In the genomic region with DNA sequence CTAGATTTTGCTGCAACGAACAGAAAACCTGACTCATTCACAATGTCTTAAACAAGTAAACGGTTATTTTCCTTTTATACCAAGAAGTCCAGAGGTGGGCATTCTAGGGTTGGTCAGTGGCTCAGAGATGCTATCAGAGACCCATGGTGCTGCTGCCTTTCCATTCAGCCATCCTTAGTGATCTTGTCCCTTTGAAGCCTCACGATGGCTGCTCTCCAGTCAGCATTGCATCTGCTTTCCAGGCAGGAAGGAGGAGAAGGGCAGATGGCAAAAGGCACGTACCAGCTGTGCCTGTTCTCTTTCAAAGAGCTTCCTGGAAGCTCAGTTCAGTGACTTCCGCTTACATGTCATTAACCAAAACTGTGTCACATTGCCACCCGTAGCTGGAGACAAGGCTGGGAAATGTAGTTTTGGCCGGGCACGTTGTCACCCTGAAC, we compare ENCODE assay signal across 8 cellular contexts. TPM values are rescaled to one million over a fixed set of nuclear protein-coding genes. Genes with fewer than 3 reads are reported as not detected.
A peak's percentile ranks its signal among the peaks of the same experiment; 100 is the strongest.
DNase-seq lines count a peak whose midpoint lies in the region; ATAC-seq, FAIRE-seq and TF ChIP-seq lines count a peak whose summit lies in the region.

No MANE protein-coding gene starts in this region.

- peak; percentile 60 for FAIRE-seq in H1 (lab: Jason Lieb, UNC)

- TF ChIP-seq CTCF in DND-41 (IDR thresholded peaks at IDR 0.05; ENCODE audit: borderline replicate concordance, extremely low read depth, low read length, poor library complexity, severe bottlenecking) (no peak), H1 (IDR thresholded peaks at IDR 0.05; ENCODE audit: control extremely low read depth in 1 of 3, insufficient read depth in 1 of 3, low read depth in 1 of 3, low read length in 3 of 3) (no peak)

- no peak overlapping the region for H3K4ac ChIP-seq in H1 (replicated peaks; ENCODE audit: insufficient read length, low read depth, low read length)

- H4K91ac ChIP-seq in H1 (replicated peaks; ENCODE audit: insufficient read length, low read length): no peak overlapping the region

- no peaks in the 10 kb centered on the region for H3K27me3 ChIP-seq in DND-41 (ENCODE audit: insufficient read depth, low read length, poor library complexity)
- H3K27me3 ChIP-seq in H1 (replicated peaks in 1 of 4; ENCODE audit: control insufficient read depth in 3 of 4, extremely low read depth in 1 of 4, insufficient read depth in 3 of 4, low read length in 3 of 4): no peaks in the 10 kb centered on the region

- peak overlapping the region; percentile 69 for H2AFZ ChIP-seq in DND-41 (ENCODE audit: low read depth, low read length)
- H2AFZ ChIP-seq in H1 (ENCODE audit: low read length): no peak overlapping the region

- DNase-seq in DND-41 (peak; percentile 75), H1 (ENCODE audit: low read depth in 1 of 2, low spot score in 2 of 2) (no peak), retina (peak; percentile 52), AG08396 (ENCODE audit: low spot score) (no peak), cortex of kidney (lab: John Stamatoyannopoulos, UW) (no peak)
- DNase-seq in activated CD4-positive, alpha-beta T cell treated with anti-CD3 and anti-CD28 coated beads for 1 hour: peak; percentile 15

- CTCF ChIA-PET in H1 (lab: Charles Lee; ENCODE audit: partially characterized antibody): interaction anchor here (0.8 kb wide), 1 partner anchor 25 kb away, joined by 3 read pairs; no protein-coding TSS in a partner anchor

- ATAC-seq in DND-41 (ENCODE audit: insufficient read depth, low read depth) (peak; percentile 99), GM21390 (IDR thresholded peaks at IDR 0.05; ENCODE audit: unreplicated experiment) (peak; percentile 88)

- H2AK5ac ChIP-seq in H1 (ENCODE audit: low read depth, low read length): peak overlapping the region; percentile 84; the same call in 1 of the 2 replicates

- H3K9ac ChIP-seq in DND-41 (ENCODE audit: low read depth, low read length): peak overlapping the region; percentile 42
- no peak overlapping the region for H3K9ac ChIP-seq in H1 (replicated peaks in 1 of 4; ENCODE audit: extremely low read depth in 1 of 4, low read depth in 3 of 4, low read length in 3 of 4)

- no peak for TF ChIP-seq RAD21 in H1 (IDR thresholded peaks at IDR 0.05 in 1 of 2, conservative IDR thresholded peaks at IDR 0.05 in 1 of 2; ENCODE audit: low read depth in 2 of 2, low read length in 2 of 2)

- H2BK12ac ChIP-seq in H1 (ENCODE audit: low read depth, low read length): no peak overlapping the region

- H4K8ac ChIP-seq in H1 (ENCODE audit: extremely low read depth, insufficient read depth, low read length): no peak overlapping the region

- no peak overlapping the region for H2BK5ac ChIP-seq in H1 (ENCODE audit: low read depth, low read length)

- H3K4me2 ChIP-seq in DND-41 (ENCODE audit: insufficient read depth, low read length) (peak overlapping the region; percentile 72), H1 (ENCODE audit: insufficient read depth in 1 of 2, low read depth in 2 of 2, low read length in 2 of 2) (no peak overlapping the region)

- no peak for TF ChIP-seq POLR2A in H1 (IDR thresholded peaks at IDR 0.05; ENCODE audit: control extremely low read depth in 1 of 2, low read depth in 2 of 2, low read length in 2 of 2)

- no peak overlapping the region for H4K5ac ChIP-seq in H1 (ENCODE audit: insufficient read length, low read depth, low read length)

- H2BK15ac ChIP-seq in H1 (ENCODE audit: low read length): no peak overlapping the region

- peaks cover 2% of the 10 kb centered on the region; the same call in 1 of the 2 replicates for H4K20me1 ChIP-seq in DND-41 (ENCODE audit: insufficient read depth, low read length)
- H4K20me1 ChIP-seq in H1 (replicated peaks in 1 of 2; ENCODE audit: control insufficient read depth in 1 of 2, insufficient read depth in 2 of 2, low read length in 2 of 2): peaks cover 3 to 10% of the 10 kb centered on the region in 2 experiments

- no peaks in the 10 kb centered on the region for H3K9me3 ChIP-seq in DND-41 (ENCODE audit: insufficient read depth, low read length, severe bottlenecking)
- no peaks in the 10 kb centered on the region for H3K9me3 ChIP-seq in KOPT-K1 (ENCODE audit: insufficient read depth, low read length, poor library complexity, severe bottlenecking)
- H3K9me3 ChIP-seq in H1 (ENCODE audit: insufficient read depth in 2 of 2, low read depth in 1 of 2, low read length in 1 of 2): no peaks in the 10 kb centered on the region

- peak overlapping the region in 1 of 2 experiments; percentile 52; a peak in 2 of 4 replicates for H3K4me3 ChIP-seq in DND-41 (ENCODE audit: low read depth in 1 of 2, low read length in 2 of 2)
- no peak overlapping the region for H3K4me3 ChIP-seq in H1 (ENCODE audit: extremely low read depth in 1 of 4, insufficient read depth in 2 of 4, low read depth in 3 of 4, low read length in 4 of 4)

- H3K14ac ChIP-seq in H1 (ENCODE audit: insufficient read length): no peak overlapping the region

- no peak overlapping the region for H3K18ac ChIP-seq in H1 (ENCODE audit: extremely low read depth, low read length)

- H3K79me1 ChIP-seq in H1 (ENCODE audit: low read depth, low read length): peaks cover 3% of the 10 kb centered on the region; the same call in 1 of the 2 replicates

- POLR2A ChIA-PET in H1 (lab: Charles Lee; ENCODE audit: partially characterized antibody): interaction anchor here (1.3 to 1.6 kb wide), 2 partner anchors 13 to 161 kb away, joined by 3 read pairs; partner anchors contain the start of gene INTS6

- WGBS in H1 (ENCODE audit: extremely low coverage in 1 of 2, insufficient coverage in 1 of 2, insufficient read length in 1 of 2, insufficient replicate concordance in 2 of 2, low coverage in 1 of 2, low lambda C conversion rate in 2 of 2, missing lambda C conversion rate in 1 of 2), 2 experiments: 82% methylated on average over 8 of the region's 8 CpGs; no CpG with 5 or more reads in 1 of the 2 experiments

- H3K79me2 ChIP-seq in DND-41 (ENCODE audit: insufficient read depth, low read length) (no peaks in the 10 kb centered on the region), H1 (ENCODE audit: control insufficient read depth in 1 of 2, insufficient read depth in 2 of 2, low read length in 2 of 2) (peaks cover 0 to 96% of the 10 kb centered on the region in 2 experiments; a peak in 3 of 4 replicates)

- H2BK120ac ChIP-seq in H1 (replicated peaks; ENCODE audit: low read depth, low read length): no peak overlapping the region

- H3K4me1 ChIP-seq in DND-41 (ENCODE audit: insufficient read depth, low read length) (peaks cover 11% of the 10 kb centered on the region), H1 (replicated peaks in 1 of 4; ENCODE audit: control insufficient read depth in 3 of 4, insufficient read depth in 4 of 4, low read length in 3 of 4) (peaks cover 1 to 14% (median 5%) of the 10 kb centered on the region in 4 experiments; a peak in 6 of 7 replicates)

- no peak overlapping the region for H3K23ac ChIP-seq in H1 (ENCODE audit: insufficient read length)

- H3K27ac ChIP-seq in DND-41 (ENCODE audit: low read length): peak overlapping the region; percentile 78
- peak overlapping the region; percentile 51 for H3K27ac ChIP-seq in KOPT-K1 (ENCODE audit: low read depth, low read length, poor library complexity, severe bottlenecking)
- no peak overlapping the region for H3K27ac ChIP-seq in H1 (ENCODE audit: low read depth, low read length)

- no peak overlapping the region for H3K56ac ChIP-seq in H1 (replicated peaks; ENCODE audit: insufficient read length, low read depth, low read length)

- H3K36me3 ChIP-seq in DND-41 (ENCODE audit: insufficient read depth, low read length) (no peaks in the 10 kb centered on the region), KOPT-K1 (ENCODE audit: insufficient read depth, low read length) (no peaks in the 10 kb centered on the region), H1 (ENCODE audit: control insufficient read depth in 2 of 4, insufficient read depth in 4 of 4, low read length in 3 of 4) (no peaks in the 10 kb centered on the region)

- TF ChIP-seq EP300 in H1 (IDR thresholded peaks at IDR 0.05; ENCODE audit: borderline replicate concordance in 1 of 2, low read depth in 2 of 2, low read length in 2 of 2): no peak

- H2BK20ac ChIP-seq in H1 (ENCODE audit: low read length): no peak overlapping the region

- H3K23me2 ChIP-seq in H1 (ENCODE audit: low read depth, low read length): no peaks in the 10 kb centered on the region

TF ChIP-seq in H1, 55 proteins besides CTCF, POLR2A, EP300 and RAD21 (continues in another document):
- TF ChIP-seq CEBPB (IDR thresholded peaks at IDR 0.05; ENCODE audit: low read depth, low read length): no peak
- no peak for TF ChIP-seq ATF3 (IDR thresholded peaks at IDR 0.05; ENCODE audit: insufficient read depth, low read depth, low read length)
- no peak for TF ChIP-seq SIRT6 (IDR thresholded peaks at IDR 0.05; ENCODE audit: low read length)
- TF ChIP-seq CHD2 (IDR thresholded peaks at IDR 0.05; ENCODE audit: low read length): no peak
- TF ChIP-seq KDM5A (IDR thresholded peaks at IDR 0.05; ENCODE audit: low read length): no peak
- no peak for TF ChIP-seq RBBP5 (IDR thresholded peaks at IDR 0.05; ENCODE audit: borderline replicate concordance, low read depth, low read length)
- TF ChIP-seq SUZ12 (IDR thresholded peaks at IDR 0.05; ENCODE audit: low read length): no peak
- TF ChIP-seq NRF1 (IDR thresholded peaks at IDR 0.05; ENCODE audit: low read depth, low read length): no peak

RNA-seq across cellular contexts. Expression of gene WDFY2, which starts 30.1 kb away (rescaled TPM):
- total RNA-seq in H1 (2021; fragmentation: NEBNext Ultra II Directional; extraction: Animal tissue kit (Norgen Biotek cat#: 25700)): 29.0 and 31.1 TPM in 2 replicates
- polyA plus RNA-seq in H1 (2011; rRNA removed): 13.5 and 13.9 TPM in 2 replicates
- polyA plus RNA-seq in H1 (2011; cell fraction: cytosol; rRNA removed): 18.9 TPM
- polyA plus RNA-seq in H1 (2011; cell fraction: nucleus; rRNA removed): 36.9 TPM
- 16.2 to 20.8 TPM (median 18.3 TPM) in 4 replicates for polyA plus RNA-seq in H1 (2012, experiment 1 of 2)
- 5.1 TPM for polyA plus RNA-seq in H1 (2012, experiment 2 of 2)
- polyA plus RNA-seq in H1 (2013, experiment 1 of 2): 15.5 TPM
- polyA plus RNA-seq in H1 (2013, experiment 2 of 2): 14.5 TPM
- polyA minus RNA-seq in H1 (2011; rRNA and poly(A)+ RNA removed): 38.2 and 40.9 TPM in 2 replicates
- 16.6 TPM for polyA minus RNA-seq in H1 (2011; cell fraction: cytosol; rRNA and poly(A)+ RNA removed)
- 60.5 TPM for polyA minus RNA-seq in H1 (2011; cell fraction: nucleus; rRNA and poly(A)+ RNA removed)

Comparison
In these comparisons a context has a peak if more than half of its experiments do, and no peak if none do; other contexts are left out.
1. DNase-seq: peak in DND-41 (single experiment), activated CD4-positive, alpha-beta T cell treated with anti-CD3 and anti-CD28 coated beads for 1 hour (single experiment) and retina (single experiment); none in H1 (0 of 2), AG08396 (single experiment) and cortex of kidney (single experiment).